In the genomic region with DNA sequence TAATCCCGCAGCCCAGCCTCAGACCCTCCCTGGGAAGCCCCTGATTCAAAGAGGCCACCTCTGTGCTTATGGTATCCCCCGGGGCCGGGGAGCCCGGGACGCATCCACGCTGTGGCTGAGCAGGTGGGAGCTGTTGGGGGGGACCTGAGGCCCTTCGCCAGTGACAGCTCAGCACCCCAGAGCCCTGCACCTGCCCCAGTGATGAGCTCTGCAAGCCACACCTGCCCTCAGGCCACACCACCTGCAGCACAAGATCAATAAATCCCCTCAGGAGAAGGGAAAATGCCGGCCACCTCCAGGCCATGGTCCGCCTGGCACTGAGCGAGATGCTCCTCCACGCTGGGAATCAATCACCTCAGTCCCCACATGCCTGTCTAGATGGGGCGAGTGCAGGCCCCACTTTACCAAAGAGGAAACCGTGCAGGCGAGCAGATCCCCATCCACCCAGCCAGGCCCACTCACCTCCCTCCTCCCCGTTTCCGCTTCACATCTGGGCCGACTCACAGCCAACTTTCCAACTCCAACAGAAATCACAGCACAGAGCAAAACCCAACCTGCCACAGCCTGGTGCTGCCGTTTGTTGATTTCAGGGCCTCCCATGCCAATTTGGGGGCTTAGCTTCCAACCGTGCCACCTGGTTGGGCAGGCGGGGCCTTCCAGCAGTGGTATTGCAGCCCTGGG, we compare ENCODE assay signal across 8 cellular contexts. TPM values are rescaled to one million over a fixed set of nuclear protein-coding genes. Genes with fewer than 3 reads are reported as not detected.
DNase-seq lines count a peak whose midpoint lies in the region; ATAC-seq, FAIRE-seq and TF ChIP-seq lines count a peak whose summit lies in the region.

No MANE protein-coding gene starts in this region.

- no peaks in the 10 kb centered on the region for H3K27me3 ChIP-seq in neural progenitor cell

- H3K9me3 ChIP-seq in neural progenitor cell (ENCODE audit: low read depth), result no peaks in the 10 kb centered on the region

- peak overlapping the region; percentile 97 to 100 (median 98) for H3K4me3 Mint-ChIP-seq in IgD-negative memory B cell
- peak overlapping the region; percentile 56 for H3K4me3 Mint-ChIP-seq in endothelial cell (ENCODE audit: unreplicated experiment)
- H3K4me3 Mint-ChIP-seq in neural progenitor cell, result no peak overlapping the region

- DNase-seq in endothelial cell (ENCODE audit: low spot score), result no peak
- DNase-seq in stimulated activated CD8-positive, alpha-beta memory T cell treated with anti-CD3 and anti-CD28 coated beads, Interleukin-4, amount 100 ng/mL, for 24 hours (ENCODE audit: low read depth), result peak; percentile 56
- DNase-seq in NCI-H2196 (lab: John Stamatoyannopoulos, UW; ENCODE audit: unreplicated experiment), result no peak
- DNase-seq in H54 (ENCODE audit: insufficient read length, low spot score), result no peak
- no peak for DNase-seq in neural progenitor cell (ENCODE audit: low spot score)

- peaks cover 4% of the 10 kb centered on the region for H3K36me3 Mint-ChIP-seq in IgD-negative memory B cell
- peaks cover 28% of the 10 kb centered on the region for H3K36me3 Mint-ChIP-seq in endothelial cell (ENCODE audit: low read depth, unreplicated experiment)
- peaks cover 2% of the 10 kb centered on the region for H3K36me3 Mint-ChIP-seq in neural progenitor cell

- no peaks in the 10 kb centered on the region for H3K36me3 ChIP-seq in neural progenitor cell

- H3K4me1 Mint-ChIP-seq in IgD-negative memory B cell, result peaks cover 46 to 53% (median 48%) of the 10 kb centered on the region in 3 donors
- H3K4me1 Mint-ChIP-seq in endothelial cell (ENCODE audit: unreplicated experiment), result peaks cover 25% of the 10 kb centered on the region
- peaks cover 12% of the 10 kb centered on the region for H3K4me1 Mint-ChIP-seq in neural progenitor cell

- TF ChIP-seq CTCF in endothelial cell (IDR thresholded peaks at IDR 0.05; ENCODE audit: unreplicated experiment), result no peak
- no peak for TF ChIP-seq CTCF in neural progenitor cell (IDR thresholded peaks at IDR 0.05)

- no peak overlapping the region for H3K4me3 ChIP-seq in neural progenitor cell

- peaks cover 0 to 4% (median 0%) of the 10 kb centered on the region in 3 donors for H3K9me3 Mint-ChIP-seq in IgD-negative memory B cell
- H3K9me3 Mint-ChIP-seq in endothelial cell (ENCODE audit: unreplicated experiment), result no peaks in the 10 kb centered on the region
- H3K9me3 Mint-ChIP-seq in neural progenitor cell, result no peaks in the 10 kb centered on the region

- peaks cover 3% of the 10 kb centered on the region for H4K20me1 ChIP-seq in neural progenitor cell (ENCODE audit: low read depth)

- no peak for FAIRE-seq in H54 (lab: Jason Lieb, UNC)

- H3K9ac ChIP-seq in neural progenitor cell, result no peak overlapping the region

- no peak for TF ChIP-seq POLR2A in H54 (IDR thresholded peaks at IDR 0.05; ENCODE audit: low read depth, low read length)

- no peak overlapping the region for H2AFZ ChIP-seq in neural progenitor cell (replicated peaks)

- H3F3A ChIP-seq in neural progenitor cell (ENCODE audit: low read depth), result no peaks in the 10 kb centered on the region

- no peak overlapping the region for H3K27ac ChIP-seq in neural progenitor cell

- peak overlapping the region; percentile 100 for H3K27ac Mint-ChIP-seq in IgD-negative memory B cell
- H3K27ac Mint-ChIP-seq in endothelial cell (ENCODE audit: unreplicated experiment), result peak overlapping the region; percentile 52
- no peak overlapping the region for H3K27ac Mint-ChIP-seq in neural progenitor cell

- H3K79me2 ChIP-seq in neural progenitor cell (ENCODE audit: low read depth), result no peaks in the 10 kb centered on the region

- H3K4me1 ChIP-seq in neural progenitor cell, result no peaks in the 10 kb centered on the region

- H3K4me2 ChIP-seq in neural progenitor cell, result no peak overlapping the region

- H3K27me3 Mint-ChIP-seq in IgD-negative memory B cell (peaks cover 3% of the 10 kb centered on the region), endothelial cell (ENCODE audit: unreplicated experiment) (peaks cover 24% of the 10 kb centered on the region), neural progenitor cell (ENCODE audit: insufficient read depth, low read depth) (peaks cover 2% of the 10 kb centered on the region)

- ATAC-seq in activated CD4-positive, CD25-positive, alpha-beta regulatory T cell treated with anti-CD3 and anti-CD28 coated beads, Interleukin-2, amount 50 U/mL, for 24 hours, result peak; percentile 18 to 31
- no peak for ATAC-seq in HG03469 (IDR thresholded peaks at IDR 0.05; ENCODE audit: unreplicated experiment)

RNA-seq across cellular contexts. Expression of a gene that starts 12.8 kb away (rescaled TPM):
- 136 TPM for polyA plus RNA-seq in IgD-negative memory B cell
- total RNA-seq in endothelial cell (ENCODE audit: unreplicated experiment) (88.5 TPM), neural progenitor cell (ENCODE audit: low replicate concordance) (6.0 and 15.9 TPM in 2 replicates)

RNA-seq across cellular contexts. Expression of a gene that starts 13.4 kb away (rescaled TPM):
- 0.83 TPM for polyA plus RNA-seq in IgD-negative memory B cell
- total RNA-seq in endothelial cell (ENCODE audit: unreplicated experiment) (8.9 TPM), neural progenitor cell (ENCODE audit: low replicate concordance) (3.7 TPM in 1 of 2 replicates, not detected in the other)

RNA-seq across cellular contexts. Expression of a gene that starts 32.3 kb away (rescaled TPM):
- polyA plus RNA-seq in IgD-negative memory B cell, result 83.9 TPM
- total RNA-seq in endothelial cell (ENCODE audit: unreplicated experiment) (228 TPM), neural progenitor cell (ENCODE audit: low replicate concordance) (46.0 and 106 TPM in 2 replicates)
